Comparison of ENCODE assay signal across 18 cellular contexts in the genomic region with DNA sequence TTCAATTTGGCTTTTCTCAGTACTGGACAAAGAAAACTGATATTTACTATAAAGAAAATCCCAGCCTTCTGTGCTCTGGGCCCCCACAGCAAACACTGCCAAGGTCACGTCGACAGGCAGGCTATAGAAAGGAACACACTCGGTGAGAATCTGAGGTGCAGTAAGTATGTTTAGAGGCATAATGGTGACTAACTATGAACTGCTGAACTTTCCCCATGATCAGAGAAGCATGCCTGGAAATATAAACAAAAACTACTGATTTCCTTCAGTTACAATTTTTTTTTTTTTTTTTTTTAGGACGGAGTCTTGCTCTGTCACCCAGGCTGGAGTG. TPM values are rescaled to one million over a fixed set of nuclear protein-coding genes. Genes with fewer than 3 reads are reported as not detected.
DNase-seq lines count a peak whose midpoint lies in the region; ATAC-seq and TF ChIP-seq lines count a peak whose summit lies in the region.
"Had no signal": no experiment of that assay in that cellular context is flagged by ENCODE, and none has a peak within 500 bp of the region (broad histone marks: within the 10 kb centered on the region; RNA-seq: fewer than 3 reads in every experiment).

No MANE protein-coding gene starts in this region.

- H3K27me3 ChIP-seq in adrenal gland: no peaks in the 10 kb centered on the region
- H3K27me3 ChIP-seq: gastroesophageal sphincter, tibial artery had no signal

- DNase-seq in left ventricle myocardium superior (no peak), Right ventricle myocardium superior (no peak), adrenal gland (no peak), left lobe of liver (ENCODE audit: low spot score) (no peak), chondrocyte (ENCODE audit: low spot score) (no peak), 8988T (no peak), NCI-H146 (lab: John Stamatoyannopoulos, UW) (no peak), iPS-NIHi7 (ENCODE audit: extremely low spot score) (no peak)
- DNase-seq: activated CD4-positive, CD25-positive, alpha-beta regulatory T cell treated with anti-CD3 and anti-CD28 coated beads, Interleukin-2, amount 50 U/mL, for 72 hours; CD8-positive, alpha-beta memory T cell; DMS79; NCI-H1092; NCI-H524; stimulated activated naive CD8-positive, alpha-beta T cell treated with anti-CD3 and anti-CD28 coated beads, Interleukin-15, Interleukin-2, amounts not matched to agents 100 U/mL and 50 U/mL, for 24 hours; tibial artery had no signal

- H3K27ac ChIP-seq in adrenal gland: peak overlapping the region in 3 of 5 donors; percentile 55 to 68 (median 58)

- intact Hi-C loops in left ventricle myocardium superior (cut with micrococcal nuclease) (no loop called here), Right ventricle myocardium superior (cut with DNase I) (no loop called here), adrenal gland (cut with DNase I) (no loop called here)

- no peaks in the 10 kb centered on the region for H3K27me3 Mint-ChIP-seq in chondrocyte (ENCODE audit: low read depth)

- H3K4me3 Mint-ChIP-seq in chondrocyte (ENCODE audit: unreplicated experiment): no peak overlapping the region
- H3K4me3 Mint-ChIP-seq: CD8-positive, alpha-beta memory T cell had no signal

- 74 to 91% (median 84%) methylated on average over 4 of the region's 4 CpGs for WGBS in adrenal gland, 4 donors

- no peak for TF ChIP-seq POLR2A in adrenal gland (IDR thresholded peaks at IDR 0.05)

- peaks cover 18% of the 10 kb centered on the region for H3K4me1 Mint-ChIP-seq in chondrocyte (ENCODE audit: low read depth)

- H3K36me3 Mint-ChIP-seq in chondrocyte (ENCODE audit: low read depth): peaks cover 29% of the 10 kb centered on the region

- TF ChIP-seq CTCF in adrenal gland (IDR thresholded peaks at IDR 0.05) (no peak), chondrocyte (IDR thresholded peaks at IDR 0.05) (no peak)

- no peak overlapping the region for H3K27ac Mint-ChIP-seq in chondrocyte (ENCODE audit: unreplicated experiment)

- H3K4me1 ChIP-seq in adrenal gland (replicated peaks in 1 of 2): peaks cover 11 to 21% of the 10 kb centered on the region in 2 donors

- no peaks in the 10 kb centered on the region for H3K9me3 ChIP-seq in adrenal gland (replicated peaks in 1 of 3)
- H3K9me3 ChIP-seq: gastroesophageal sphincter, prostate gland had no signal

- peaks cover 3% of the 10 kb centered on the region for H3K9me3 Mint-ChIP-seq in chondrocyte (ENCODE audit: low read depth)

- ATAC-seq in left ventricle myocardium superior (peak; percentile 7), Right ventricle myocardium superior (ENCODE audit: poor library complexity) (no peak), left lobe of liver (peak; percentile 17)
- ATAC-seq: stimulated activated naive CD8-positive, alpha-beta T cell treated with anti-CD3 and anti-CD28 coated beads, Interleukin-15, Interleukin-2, amounts not matched to agents 100 U/mL and 50 U/mL, for 24 hours had no signal

- H3K36me3 ChIP-seq in adrenal gland (replicated peaks in 1 of 2): peaks cover 0 to 26% of the 10 kb centered on the region in 2 donors
- H3K36me3 ChIP-seq: prostate gland had no signal

- H3K4me3 ChIP-seq in adrenal gland: no peak overlapping the region
- H3K4me3 ChIP-seq: gastroesophageal sphincter, prostate gland, skin epidermis, tibial artery had no signal

RNA-seq across cellular contexts. Expression of a gene that starts 26.0 kb away (rescaled TPM):
- total RNA-seq in left ventricle myocardium superior (39.4 TPM), Right ventricle myocardium superior (36.4 TPM), adrenal gland (10 to 100 TPM; 29.7 to 71.4 (median 46.0) TPM), left lobe of liver (33.5 TPM), chondrocyte (34.6 to 58.5 TPM (median 36.5 TPM) in 3 replicates)
- 10 to 100 TPM in 1 of 3 donors, 1 to 10 TPM in 2; 5.5 to 50.5 (median 6.1) TPM for polyA plus RNA-seq in adrenal gland
